ENCODE assay signal across 11 cellular contexts in the genomic region with DNA sequence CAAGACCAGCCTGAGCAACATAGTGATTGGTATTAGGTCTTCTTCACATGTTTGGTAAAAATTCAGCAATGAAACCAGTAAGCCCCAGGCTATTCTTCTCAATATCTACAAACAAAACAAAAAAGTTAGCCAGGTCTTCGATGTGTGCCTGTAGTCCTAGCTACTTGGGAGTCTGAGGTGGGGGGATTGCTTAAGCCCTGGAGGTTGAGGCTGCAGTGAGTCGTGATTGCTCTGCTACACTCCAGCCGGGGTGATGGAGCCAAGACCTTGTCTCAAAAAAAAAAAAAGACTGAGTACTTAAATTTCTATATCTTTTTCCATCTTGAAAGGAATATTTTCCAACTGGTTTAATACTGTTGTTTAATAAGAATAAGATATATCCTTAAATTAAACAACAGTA.
DNase-seq lines count a peak whose midpoint lies in the region; ATAC-seq and TF ChIP-seq lines count a peak whose summit lies in the region.
"Had no signal": no experiment of that assay in that cellular context is flagged by ENCODE, and none has a peak within 500 bp of the region (broad histone marks: within the 10 kb centered on the region; RNA-seq: fewer than 3 reads in every experiment).

No MANE protein-coding gene starts in this region.

- no peak for ATAC-seq in heart right ventricle
- ATAC-seq in Right ventricle myocardium inferior = no peak
- ATAC-seq in RWPE2 (ENCODE audit: low read depth) = no peak
- ATAC-seq: mucosa of descending colon had no signal

- H3K9me3 ChIP-seq in heart right ventricle = peaks cover 0 to 12% (median 0%) of the 10 kb centered on the region in 11 donors
- H3K9me3 ChIP-seq in RWPE2 (ENCODE audit: severe bottlenecking) = no peaks in the 10 kb centered on the region
- H3K9me3 ChIP-seq in uterus = no peaks in the 10 kb centered on the region
- H3K9me3 ChIP-seq: mucosa of descending colon had no signal

- TF ChIP-seq CTCF in heart right ventricle (IDR thresholded peaks at IDR 0.05) (no peak), RWPE2 (IDR thresholded peaks at IDR 0.05; ENCODE audit: poor library complexity, severe bottlenecking) (no peak), fibroblast of pulmonary artery (IDR thresholded peaks at IDR 0.05; ENCODE audit: low read length, missing control alignments) (no peak), uterus (IDR thresholded peaks at IDR 0.05) (no peak)

- H3K27me3 ChIP-seq in heart right ventricle = no peaks in the 10 kb centered on the region
- H3K27me3 ChIP-seq in RWPE2 (ENCODE audit: insufficient read depth, poor library complexity, severe bottlenecking) = no peaks in the 10 kb centered on the region
- no peaks in the 10 kb centered on the region for H3K27me3 ChIP-seq in uterus

- 75% methylated on average over 3 of the region's 3 CpGs for WGBS in heart right ventricle, 2 donors

- TF ChIP-seq POLR2A in uterus (IDR thresholded peaks at IDR 0.05) = no peak

- H3K27ac ChIP-seq in heart right ventricle (peak overlapping the region in 7 of 10 donors; percentile 2 to 79 (median 48)), RWPE2 (ENCODE audit: poor library complexity, severe bottlenecking) (peak overlapping the region; percentile 16), uterus (peak overlapping the region; percentile 61 to 67)

- DNase-seq in heart right ventricle (no peak), Right ventricle myocardium inferior (ENCODE audit: missing footprints) (no peak), RWPE2 (ENCODE audit: low spot score) (no peak), fibroblast of pulmonary artery (ENCODE audit: low read depth) (peak; percentile 33), uterus (no peak), NCI-H748 (lab: John Stamatoyannopoulos, UW; ENCODE audit: unreplicated experiment) (no peak), hypothalamus (lab: John Stamatoyannopoulos, UW) (no peak)
- no peak for DNase-seq in stimulated activated CD4-positive, alpha-beta T cell treated with anti-CD3 and anti-CD28 coated beads, Interleukin-2, amount 100 ng/mL, for 24 hours
- DNase-seq: C1 segment of cervical spinal cord, mucosa of descending colon, NCI-H1105 had no signal

- intact Hi-C loops in heart right ventricle (cut with DNase I) (no loop called here), Right ventricle myocardium inferior (cut with DNase I) (no loop called here), uterus (cut with DNase I; ENCODE audit: low total_unique reads) (no loop called here)

- H3K4me3 ChIP-seq in heart right ventricle (no peak overlapping the region), RWPE2 (ENCODE audit: severe bottlenecking) (no peak overlapping the region), fibroblast of pulmonary artery (replicated peaks; ENCODE audit: low read depth, low read length) (no peak overlapping the region), uterus (no peak overlapping the region)
- H3K4me3 ChIP-seq: mucosa of descending colon had no signal

- H3K4me1 ChIP-seq in heart right ventricle (peaks cover 0 to 82% (median 62%) of the 10 kb centered on the region in 9 donors), RWPE2 (ENCODE audit: insufficient read depth, poor library complexity, severe bottlenecking) (peaks cover 28% of the 10 kb centered on the region), uterus (peaks cover 0 to 4% of the 10 kb centered on the region in 2 donors)

- H3K36me3 ChIP-seq in heart right ventricle (peaks cover 0 to 18% (median 0%) of the 10 kb centered on the region in 9 donors), RWPE2 (ENCODE audit: low read depth) (no peaks in the 10 kb centered on the region; the same call in 1 of the 2 replicates), uterus (no peaks in the 10 kb centered on the region)
